Comparison of ENCODE assay signal across 1 cellular context in the genomic region with DNA sequence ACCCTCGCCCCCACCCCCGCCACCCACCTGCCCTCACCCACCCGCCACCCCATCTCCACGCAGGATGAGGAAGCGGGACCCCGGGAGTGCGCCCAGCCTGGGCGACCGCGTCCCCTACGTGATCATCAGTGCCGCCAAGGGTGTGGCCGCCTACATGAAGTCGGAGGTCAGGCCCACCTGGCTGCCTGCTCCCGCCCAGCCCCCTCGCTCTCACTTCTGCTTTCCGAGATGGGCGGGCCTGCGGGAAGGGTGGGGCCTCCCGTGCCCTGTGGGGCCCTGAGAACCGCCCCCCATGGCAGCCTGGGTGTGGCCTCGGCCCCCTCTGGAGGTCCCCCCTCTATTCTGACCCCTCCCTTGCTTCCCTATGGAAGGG.
TF ChIP-seq lines count a peak whose summit lies in the region.

No MANE protein-coding gene starts in this region.

TF ChIP-seq in GM12878, 131 proteins besides CTCF, POLR2A, EP300 and RAD21 (continued from another document and continues in another):
- no peak for TF ChIP-seq CBX3 (IDR thresholded peaks at IDR 0.05; ENCODE audit: borderline replicate concordance, low read depth)
- no peak for TF ChIP-seq NR2F1 (conservative IDR thresholded peaks at IDR 0.05)
- TF ChIP-seq, protein P1, sequence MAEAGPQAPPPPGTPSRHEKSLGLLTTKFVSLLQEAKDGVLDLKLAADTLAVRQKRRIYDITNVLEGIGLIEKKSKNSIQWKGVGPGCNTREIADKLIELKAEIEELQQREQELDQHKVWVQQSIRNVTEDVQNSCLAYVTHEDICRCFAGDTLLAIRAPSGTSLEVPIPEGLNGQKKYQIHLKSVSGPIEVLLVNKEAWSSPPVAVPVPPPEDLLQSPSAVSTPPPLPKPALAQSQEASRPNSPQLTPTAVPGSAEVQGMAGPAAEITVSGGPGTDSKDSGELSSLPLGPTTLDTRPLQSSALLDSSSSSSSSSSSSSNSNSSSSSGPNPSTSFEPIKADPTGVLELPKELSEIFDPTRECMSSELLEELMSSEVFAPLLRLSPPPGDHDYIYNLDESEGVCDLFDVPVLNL (IDR thresholded peaks at IDR 0.05; ENCODE audit: low read depth, low read length), result no peak
- TF ChIP-seq BCLAF1 (IDR thresholded peaks at IDR 0.05), result no peak
- no peak for TF ChIP-seq SIN3A (IDR thresholded peaks at IDR 0.05; ENCODE audit: low read depth, low read length)
- no peak for TF ChIP-seq MYC (IDR thresholded peaks at IDR 0.05; ENCODE audit: insufficient read depth, insufficient read length, insufficient replicate concordance, low read length, severe bottlenecking)
- no peak for TF ChIP-seq WRNIP1 (IDR thresholded peaks at IDR 0.05; ENCODE audit: borderline replicate concordance, low read depth, low read length)
- no peak for TF ChIP-seq SREBF2 (IDR thresholded peaks at IDR 0.05; ENCODE audit: low read length)
- peak; percentile 52; the same call in 1 of the 2 replicates for TF ChIP-seq BACH1 (IDR thresholded peaks at IDR 0.05; ENCODE audit: borderline replicate concordance)
- TF ChIP-seq CREM (IDR thresholded peaks at IDR 0.05; ENCODE audit: low read depth), result peak; percentile 77
- no peak for TF ChIP-seq CBX5 (IDR thresholded peaks at IDR 0.05; ENCODE audit: low read depth)
- TF ChIP-seq, protein P2, sequence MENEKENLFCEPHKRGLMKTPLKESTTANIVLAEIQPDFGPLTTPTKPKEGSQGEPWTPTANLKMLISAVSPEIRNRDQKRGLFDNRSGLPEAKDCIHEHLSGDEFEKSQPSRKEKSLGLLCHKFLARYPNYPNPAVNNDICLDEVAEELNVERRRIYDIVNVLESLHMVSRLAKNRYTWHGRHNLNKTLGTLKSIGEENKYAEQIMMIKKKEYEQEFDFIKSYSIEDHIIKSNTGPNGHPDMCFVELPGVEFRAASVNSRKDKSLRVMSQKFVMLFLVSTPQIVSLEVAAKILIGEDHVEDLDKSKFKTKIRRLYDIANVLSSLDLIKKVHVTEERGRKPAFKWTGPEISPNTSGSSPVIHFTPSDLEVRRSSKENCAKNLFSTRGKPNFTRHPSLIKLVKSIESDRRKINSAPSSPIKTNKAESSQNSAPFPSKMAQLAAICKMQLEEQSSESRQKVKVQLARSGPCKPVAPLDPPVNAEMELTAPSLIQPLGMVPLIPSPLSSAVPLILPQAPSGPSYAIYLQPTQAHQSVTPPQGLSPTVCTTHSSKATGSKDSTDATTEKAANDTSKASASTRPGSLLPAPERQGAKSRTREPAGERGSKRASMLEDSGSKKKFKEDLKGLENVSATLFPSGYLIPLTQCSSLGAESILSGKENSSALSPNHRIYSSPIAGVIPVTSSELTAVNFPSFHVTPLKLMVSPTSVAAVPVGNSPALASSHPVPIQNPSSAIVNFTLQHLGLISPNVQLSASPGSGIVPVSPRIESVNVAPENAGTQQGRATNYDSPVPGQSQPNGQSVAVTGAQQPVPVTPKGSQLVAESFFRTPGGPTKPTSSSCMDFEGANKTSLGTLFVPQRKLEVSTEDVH (IDR thresholded peaks at IDR 0.05; ENCODE audit: low read depth, partially characterized antibody), result no peak
- no peak for TF ChIP-seq SMAD5 (IDR thresholded peaks at IDR 0.05; ENCODE audit: low read depth)
- no peak for TF ChIP-seq ZNF622 (IDR thresholded peaks at IDR 0.05)
- peak; percentile 54; the same call in 1 of the 2 replicates for TF ChIP-seq CBFB (IDR thresholded peaks at IDR 0.05; ENCODE audit: low read depth)
- no peak for TF ChIP-seq RELA (IDR thresholded peaks at IDR 0.05; ENCODE audit: borderline replicate concordance, partially characterized antibody)
- no peak for TF ChIP-seq MTA3 (IDR thresholded peaks at IDR 0.05; ENCODE audit: borderline replicate concordance, low read length)
- no peak for TF ChIP-seq HDGF (IDR thresholded peaks at IDR 0.05)
- TF ChIP-seq BMI1 (IDR thresholded peaks at IDR 0.05; ENCODE audit: borderline replicate concordance), result no peak
- TF ChIP-seq, protein P3, sequence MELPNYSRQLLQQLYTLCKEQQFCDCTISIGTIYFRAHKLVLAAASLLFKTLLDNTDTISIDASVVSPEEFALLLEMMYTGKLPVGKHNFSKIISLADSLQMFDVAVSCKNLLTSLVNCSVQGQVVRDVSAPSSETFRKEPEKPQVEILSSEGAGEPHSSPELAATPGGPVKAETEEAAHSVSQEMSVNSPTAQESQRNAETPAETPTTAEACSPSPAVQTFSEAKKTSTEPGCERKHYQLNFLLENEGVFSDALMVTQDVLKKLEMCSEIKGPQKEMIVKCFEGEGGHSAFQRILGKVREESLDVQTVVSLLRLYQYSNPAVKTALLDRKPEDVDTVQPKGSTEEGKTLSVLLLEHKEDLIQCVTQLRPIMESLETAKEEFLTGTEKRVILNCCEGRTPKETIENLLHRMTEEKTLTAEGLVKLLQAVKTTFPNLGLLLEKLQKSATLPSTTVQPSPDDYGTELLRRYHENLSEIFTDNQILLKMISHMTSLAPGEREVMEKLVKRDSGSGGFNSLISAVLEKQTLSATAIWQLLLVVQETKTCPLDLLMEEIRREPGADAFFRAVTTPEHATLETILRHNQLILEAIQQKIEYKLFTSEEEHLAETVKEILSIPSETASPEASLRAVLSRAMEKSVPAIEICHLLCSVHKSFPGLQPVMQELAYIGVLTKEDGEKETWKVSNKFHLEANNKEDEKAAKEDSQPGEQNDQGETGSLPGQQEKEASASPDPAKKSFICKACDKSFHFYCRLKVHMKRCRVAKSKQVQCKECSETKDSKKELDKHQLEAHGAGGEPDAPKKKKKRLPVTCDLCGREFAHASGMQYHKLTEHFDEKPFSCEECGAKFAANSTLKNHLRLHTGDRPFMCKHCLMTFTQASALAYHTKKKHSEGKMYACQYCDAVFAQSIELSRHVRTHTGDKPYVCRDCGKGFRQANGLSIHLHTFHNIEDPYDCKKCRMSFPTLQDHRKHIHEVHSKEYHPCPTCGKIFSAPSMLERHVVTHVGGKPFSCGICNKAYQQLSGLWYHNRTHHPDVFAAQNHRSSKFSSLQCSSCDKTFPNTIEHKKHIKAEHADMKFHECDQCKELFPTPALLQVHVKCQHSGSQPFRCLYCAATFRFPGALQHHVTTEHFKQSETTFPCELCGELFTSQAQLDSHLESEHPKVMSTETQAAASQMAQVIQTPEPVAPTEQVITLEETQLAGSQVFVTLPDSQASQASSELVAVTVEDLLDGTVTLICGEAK (IDR thresholded peaks at IDR 0.05; ENCODE audit: borderline replicate concordance), result no peak
- TF ChIP-seq CREB1 (IDR thresholded peaks at IDR 0.05; ENCODE audit: low read depth), result peak; percentile 39; the same call in 1 of the 2 replicates
- TF ChIP-seq EED (IDR thresholded peaks at IDR 0.05; ENCODE audit: low read depth), result peak; percentile 46; the same call in 1 of the 2 replicates
- TF ChIP-seq TCF12 (IDR thresholded peaks at IDR 0.05; ENCODE audit: low read depth, low read length), result peak; percentile 98
- TF ChIP-seq, protein P4, sequence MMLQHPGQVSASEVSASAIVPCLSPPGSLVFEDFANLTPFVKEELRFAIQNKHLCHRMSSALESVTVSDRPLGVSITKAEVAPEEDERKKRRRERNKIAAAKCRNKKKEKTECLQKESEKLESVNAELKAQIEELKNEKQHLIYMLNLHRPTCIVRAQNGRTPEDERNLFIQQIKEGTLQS (IDR thresholded peaks at IDR 0.05; ENCODE audit: borderline replicate concordance, extremely low read depth, low read depth, low read length), result no peak
- TF ChIP-seq, protein P5, sequence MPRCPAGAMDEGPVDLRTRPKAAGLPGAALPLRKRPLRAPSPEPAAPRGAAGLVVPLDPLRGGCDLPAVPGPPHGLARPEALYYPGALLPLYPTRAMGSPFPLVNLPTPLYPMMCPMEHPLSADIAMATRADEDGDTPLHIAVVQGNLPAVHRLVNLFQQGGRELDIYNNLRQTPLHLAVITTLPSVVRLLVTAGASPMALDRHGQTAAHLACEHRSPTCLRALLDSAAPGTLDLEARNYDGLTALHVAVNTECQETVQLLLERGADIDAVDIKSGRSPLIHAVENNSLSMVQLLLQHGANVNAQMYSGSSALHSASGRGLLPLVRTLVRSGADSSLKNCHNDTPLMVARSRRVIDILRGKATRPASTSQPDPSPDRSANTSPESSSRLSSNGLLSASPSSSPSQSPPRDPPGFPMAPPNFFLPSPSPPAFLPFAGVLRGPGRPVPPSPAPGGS (IDR thresholded peaks at IDR 0.05; ENCODE audit: borderline replicate concordance, insufficient read depth, low read depth, low read length, poor library complexity, severe bottlenecking), result peak; percentile 79
- TF ChIP-seq YBX1 (IDR thresholded peaks at IDR 0.05), result no peak
- TF ChIP-seq CHD2 (IDR thresholded peaks at IDR 0.05; ENCODE audit: borderline replicate concordance, low read depth, low read length), result peak; percentile 90
- peak; percentile 99 for TF ChIP-seq SPI1 (IDR thresholded peaks at IDR 0.05; ENCODE audit: borderline replicate concordance, insufficient read depth, low read depth, low read length)
- peak; percentile 99 for TF ChIP-seq TCF3 (IDR thresholded peaks at IDR 0.05; ENCODE audit: borderline replicate concordance, insufficient read depth, low read depth, low read length)
- no peak for TF ChIP-seq RFX5 (IDR thresholded peaks at IDR 0.05; ENCODE audit: low read depth, low read length)
- TF ChIP-seq GABPA (IDR thresholded peaks at IDR 0.05; ENCODE audit: low read depth), result no peak
- peak in 1 of 2 experiments; percentile 37; a peak in 2 of 4 replicates for TF ChIP-seq IKZF2 (IDR thresholded peaks at IDR 0.05)
- no peak for TF ChIP-seq REST (IDR thresholded peaks at IDR 0.05; ENCODE audit: low read depth, low read length)
- no peak for TF ChIP-seq ELK1 (IDR thresholded peaks at IDR 0.05; ENCODE audit: low read depth, low read length)
- no peak for TF ChIP-seq HDAC6 (IDR thresholded peaks at IDR 0.05; ENCODE audit: unreplicated experiment)
- TF ChIP-seq KLF5 (IDR thresholded peaks at IDR 0.05; ENCODE audit: partially characterized antibody), result no peak
- TF ChIP-seq JUND (IDR thresholded peaks at IDR 0.05; ENCODE audit: low read depth, low read length), result no peak
- no peak for TF ChIP-seq USF2 (IDR thresholded peaks at IDR 0.05; ENCODE audit: borderline replicate concordance, low read depth, low read length)
